In the genomic region with DNA sequence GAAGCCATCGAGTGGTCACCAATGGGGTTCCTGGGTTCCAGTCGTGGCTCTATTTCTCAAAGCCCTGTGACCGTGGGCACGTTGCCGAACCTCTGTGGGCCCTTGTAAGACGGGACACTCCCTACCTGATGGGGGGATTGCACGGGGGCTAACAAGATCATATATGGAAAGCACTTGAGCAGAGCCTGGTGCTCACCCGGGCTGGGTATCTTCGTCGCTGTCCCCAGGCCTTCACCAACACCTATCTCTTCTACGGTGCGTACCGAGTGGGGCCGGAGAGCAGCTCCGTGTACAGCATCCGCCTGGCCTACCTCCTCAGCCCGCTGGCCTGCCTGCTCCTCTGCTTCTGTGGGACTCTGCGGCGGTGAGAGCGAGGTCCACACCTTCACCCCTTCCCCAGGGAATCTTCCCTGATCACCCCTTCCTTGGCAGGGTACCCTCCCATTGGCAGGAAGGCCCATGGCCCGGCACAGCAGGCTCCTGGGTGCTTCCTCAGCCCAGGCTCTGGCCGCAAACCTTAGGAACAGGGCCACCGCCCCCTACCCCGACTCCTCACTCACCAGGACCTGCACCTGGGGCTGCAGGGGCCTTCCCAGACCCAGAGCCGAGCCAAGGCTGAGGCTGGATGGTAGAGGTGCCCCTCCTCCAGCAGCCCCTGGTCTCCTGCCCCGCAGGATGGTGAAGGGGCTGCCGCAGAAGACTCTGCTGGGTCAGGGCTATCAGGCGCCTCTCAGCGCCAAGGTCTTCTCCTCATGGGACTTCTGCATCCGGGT, we compare ENCODE assay signal across 1 cellular context.
A peak's percentile ranks its signal among the peaks of the same experiment; 100 is the strongest.
TF ChIP-seq lines count a peak whose summit lies in the region.

No MANE protein-coding gene starts in this region.

TF ChIP-seq in GM12878, 131 proteins besides CTCF, POLR2A, EP300 and RAD21:
- TF ChIP-seq SIN3A (IDR thresholded peaks at IDR 0.05; ENCODE audit: low read depth, low read length) (no peak), BRCA1 (IDR thresholded peaks at IDR 0.05; ENCODE audit: low read depth, low read length) (no peak), NR2C2 (IDR thresholded peaks at IDR 0.05; ENCODE audit: borderline replicate concordance, control insufficient read depth, insufficient read length, low read depth) (no peak), MLLT1 (IDR thresholded peaks at IDR 0.05) (peak; percentile 96), E2F4 (IDR thresholded peaks at IDR 0.05; ENCODE audit: low read depth, low read length) (no peak), CREM (IDR thresholded peaks at IDR 0.05; ENCODE audit: low read depth) (no peak), BHLHE40 (IDR thresholded peaks at IDR 0.05; ENCODE audit: borderline replicate concordance in 1 of 2, low read depth in 2 of 2, low read length in 1 of 2) (no peak), NR2C1 (IDR thresholded peaks at IDR 0.05) (no peak), KLF5 (IDR thresholded peaks at IDR 0.05; ENCODE audit: partially characterized antibody) (no peak), KDM1A (IDR thresholded peaks at IDR 0.05; ENCODE audit: borderline replicate concordance) (no peak), POU2F2 (IDR thresholded peaks at IDR 0.05; ENCODE audit: borderline replicate concordance, low read depth, low read length) (0 out of 3 replicates have a peak, but pooled peaks have one; percentile 19), LARP7 (IDR thresholded peaks at IDR 0.05) (0 out of 2 replicates have a peak, but pooled peaks have one; percentile 31), POLR2AphosphoS5 (IDR thresholded peaks at IDR 0.05; ENCODE audit: low read length) (no peak), ZBED1 (IDR thresholded peaks at IDR 0.05; ENCODE audit: borderline replicate concordance) (no peak), SMC3 (IDR thresholded peaks at IDR 0.05; ENCODE audit: borderline replicate concordance, low read length) (no peak), FOS (IDR thresholded peaks at IDR 0.05; ENCODE audit: borderline replicate concordance, extremely low read depth, insufficient read length) (no peak), RUNX3 (IDR thresholded peaks at IDR 0.05; ENCODE audit: low read length) (no peak), HDAC6 (IDR thresholded peaks at IDR 0.05; ENCODE audit: unreplicated experiment) (no peak), MTA2 (IDR thresholded peaks at IDR 0.05; ENCODE audit: low read depth) (no peak), ELK1 (IDR thresholded peaks at IDR 0.05; ENCODE audit: low read depth, low read length) (no peak)
- TF ChIP-seq, protein P1, sequence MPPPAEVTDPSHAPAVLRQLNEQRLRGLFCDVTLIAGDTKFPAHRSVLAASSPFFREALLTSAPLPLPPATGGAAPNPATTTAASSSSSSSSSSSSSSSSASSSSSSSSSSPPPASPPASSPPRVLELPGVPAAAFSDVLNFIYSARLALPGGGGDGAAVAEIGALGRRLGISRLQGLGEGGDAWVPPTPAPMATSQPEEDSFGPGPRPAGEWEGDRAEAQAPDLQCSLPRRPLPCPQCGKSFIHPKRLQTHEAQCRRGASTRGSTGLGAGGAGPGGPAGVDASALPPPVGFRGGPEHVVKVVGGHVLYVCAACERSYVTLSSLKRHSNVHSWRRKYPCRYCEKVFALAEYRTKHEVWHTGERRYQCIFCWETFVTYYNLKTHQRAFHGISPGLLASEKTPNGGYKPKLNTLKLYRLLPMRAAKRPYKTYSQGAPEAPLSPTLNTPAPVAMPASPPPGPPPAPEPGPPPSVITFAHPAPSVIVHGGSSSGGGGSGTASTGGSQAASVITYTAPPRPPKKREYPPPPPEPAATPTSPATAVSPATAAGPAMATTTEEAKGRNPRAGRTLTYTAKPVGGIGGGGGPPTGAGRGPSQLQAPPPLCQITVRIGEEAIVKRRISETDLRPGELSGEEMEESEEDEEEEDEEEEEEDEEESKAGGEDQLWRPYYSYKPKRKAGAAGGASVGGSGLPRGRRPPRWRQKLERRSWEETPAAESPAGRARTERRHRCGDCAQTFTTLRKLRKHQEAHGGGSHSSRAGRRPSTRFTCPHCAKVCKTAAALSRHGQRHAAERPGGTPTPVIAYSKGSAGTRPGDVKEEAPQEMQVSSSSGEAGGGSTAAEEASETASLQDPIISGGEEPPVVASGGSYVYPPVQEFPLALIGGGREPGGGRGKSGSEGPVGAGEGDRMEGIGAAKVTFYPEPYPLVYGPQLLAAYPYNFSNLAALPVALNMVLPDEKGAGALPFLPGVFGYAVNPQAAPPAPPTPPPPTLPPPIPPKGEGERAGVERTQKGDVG (CRISPR knock-in tag; IDR thresholded peaks at IDR 0.05), result no peak
- TF ChIP-seq, protein P2, sequence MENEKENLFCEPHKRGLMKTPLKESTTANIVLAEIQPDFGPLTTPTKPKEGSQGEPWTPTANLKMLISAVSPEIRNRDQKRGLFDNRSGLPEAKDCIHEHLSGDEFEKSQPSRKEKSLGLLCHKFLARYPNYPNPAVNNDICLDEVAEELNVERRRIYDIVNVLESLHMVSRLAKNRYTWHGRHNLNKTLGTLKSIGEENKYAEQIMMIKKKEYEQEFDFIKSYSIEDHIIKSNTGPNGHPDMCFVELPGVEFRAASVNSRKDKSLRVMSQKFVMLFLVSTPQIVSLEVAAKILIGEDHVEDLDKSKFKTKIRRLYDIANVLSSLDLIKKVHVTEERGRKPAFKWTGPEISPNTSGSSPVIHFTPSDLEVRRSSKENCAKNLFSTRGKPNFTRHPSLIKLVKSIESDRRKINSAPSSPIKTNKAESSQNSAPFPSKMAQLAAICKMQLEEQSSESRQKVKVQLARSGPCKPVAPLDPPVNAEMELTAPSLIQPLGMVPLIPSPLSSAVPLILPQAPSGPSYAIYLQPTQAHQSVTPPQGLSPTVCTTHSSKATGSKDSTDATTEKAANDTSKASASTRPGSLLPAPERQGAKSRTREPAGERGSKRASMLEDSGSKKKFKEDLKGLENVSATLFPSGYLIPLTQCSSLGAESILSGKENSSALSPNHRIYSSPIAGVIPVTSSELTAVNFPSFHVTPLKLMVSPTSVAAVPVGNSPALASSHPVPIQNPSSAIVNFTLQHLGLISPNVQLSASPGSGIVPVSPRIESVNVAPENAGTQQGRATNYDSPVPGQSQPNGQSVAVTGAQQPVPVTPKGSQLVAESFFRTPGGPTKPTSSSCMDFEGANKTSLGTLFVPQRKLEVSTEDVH (IDR thresholded peaks at IDR 0.05; ENCODE audit: low read depth, partially characterized antibody), result no peak
- TF ChIP-seq, protein P3, sequence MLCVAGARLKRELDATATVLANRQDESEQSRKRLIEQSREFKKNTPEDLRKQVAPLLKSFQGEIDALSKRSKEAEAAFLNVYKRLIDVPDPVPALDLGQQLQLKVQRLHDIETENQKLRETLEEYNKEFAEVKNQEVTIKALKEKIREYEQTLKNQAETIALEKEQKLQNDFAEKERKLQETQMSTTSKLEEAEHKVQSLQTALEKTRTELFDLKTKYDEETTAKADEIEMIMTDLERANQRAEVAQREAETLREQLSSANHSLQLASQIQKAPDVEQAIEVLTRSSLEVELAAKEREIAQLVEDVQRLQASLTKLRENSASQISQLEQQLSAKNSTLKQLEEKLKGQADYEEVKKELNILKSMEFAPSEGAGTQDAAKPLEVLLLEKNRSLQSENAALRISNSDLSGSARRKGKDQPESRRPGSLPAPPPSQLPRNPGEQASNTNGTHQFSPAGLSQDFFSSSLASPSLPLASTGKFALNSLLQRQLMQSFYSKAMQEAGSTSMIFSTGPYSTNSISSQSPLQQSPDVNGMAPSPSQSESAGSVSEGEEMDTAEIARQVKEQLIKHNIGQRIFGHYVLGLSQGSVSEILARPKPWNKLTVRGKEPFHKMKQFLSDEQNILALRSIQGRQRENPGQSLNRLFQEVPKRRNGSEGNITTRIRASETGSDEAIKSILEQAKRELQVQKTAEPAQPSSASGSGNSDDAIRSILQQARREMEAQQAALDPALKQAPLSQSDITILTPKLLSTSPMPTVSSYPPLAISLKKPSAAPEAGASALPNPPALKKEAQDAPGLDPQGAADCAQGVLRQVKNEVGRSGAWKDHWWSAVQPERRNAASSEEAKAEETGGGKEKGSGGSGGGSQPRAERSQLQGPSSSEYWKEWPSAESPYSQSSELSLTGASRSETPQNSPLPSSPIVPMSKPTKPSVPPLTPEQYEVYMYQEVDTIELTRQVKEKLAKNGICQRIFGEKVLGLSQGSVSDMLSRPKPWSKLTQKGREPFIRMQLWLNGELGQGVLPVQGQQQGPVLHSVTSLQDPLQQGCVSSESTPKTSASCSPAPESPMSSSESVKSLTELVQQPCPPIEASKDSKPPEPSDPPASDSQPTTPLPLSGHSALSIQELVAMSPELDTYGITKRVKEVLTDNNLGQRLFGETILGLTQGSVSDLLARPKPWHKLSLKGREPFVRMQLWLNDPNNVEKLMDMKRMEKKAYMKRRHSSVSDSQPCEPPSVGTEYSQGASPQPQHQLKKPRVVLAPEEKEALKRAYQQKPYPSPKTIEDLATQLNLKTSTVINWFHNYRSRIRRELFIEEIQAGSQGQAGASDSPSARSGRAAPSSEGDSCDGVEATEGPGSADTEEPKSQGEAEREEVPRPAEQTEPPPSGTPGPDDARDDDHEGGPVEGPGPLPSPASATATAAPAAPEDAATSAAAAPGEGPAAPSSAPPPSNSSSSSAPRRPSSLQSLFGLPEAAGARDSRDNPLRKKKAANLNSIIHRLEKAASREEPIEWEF (IDR thresholded peaks at IDR 0.05; ENCODE audit: insufficient replicate concordance, low read depth, low read length), result no peak
- TF ChIP-seq, protein P4, sequence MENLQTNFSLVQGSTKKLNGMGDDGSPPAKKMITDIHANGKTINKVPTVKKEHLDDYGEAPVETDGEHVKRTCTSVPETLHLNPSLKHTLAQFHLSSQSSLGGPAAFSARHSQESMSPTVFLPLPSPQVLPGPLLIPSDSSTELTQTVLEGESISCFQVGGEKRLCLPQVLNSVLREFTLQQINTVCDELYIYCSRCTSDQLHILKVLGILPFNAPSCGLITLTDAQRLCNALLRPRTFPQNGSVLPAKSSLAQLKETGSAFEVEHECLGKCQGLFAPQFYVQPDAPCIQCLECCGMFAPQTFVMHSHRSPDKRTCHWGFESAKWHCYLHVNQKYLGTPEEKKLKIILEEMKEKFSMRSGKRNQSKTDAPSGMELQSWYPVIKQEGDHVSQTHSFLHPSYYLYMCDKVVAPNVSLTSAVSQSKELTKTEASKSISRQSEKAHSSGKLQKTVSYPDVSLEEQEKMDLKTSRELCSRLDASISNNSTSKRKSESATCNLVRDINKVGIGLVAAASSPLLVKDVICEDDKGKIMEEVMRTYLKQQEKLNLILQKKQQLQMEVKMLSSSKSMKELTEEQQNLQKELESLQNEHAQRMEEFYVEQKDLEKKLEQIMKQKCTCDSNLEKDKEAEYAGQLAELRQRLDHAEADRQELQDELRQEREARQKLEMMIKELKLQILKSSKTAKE (IDR thresholded peaks at IDR 0.05; ENCODE audit: low read depth, poor library complexity, severe bottlenecking), result no peak
TF ChIP-seq in GM12878: peak in this region for 3.
